In genomic region chr17:37088913-37089312, GRCh38 we compare ENCODE assay signal across 1 cellular context.
TF ChIP-seq lines count a peak whose summit lies in the region.

No MANE protein-coding gene starts in this region.

TF ChIP-seq in H1, 55 proteins besides CTCF, POLR2A, EP300 and RAD21 (continued from another document):
- TF ChIP-seq E2F6 (IDR thresholded peaks at IDR 0.05), result no peak
- no peak for TF ChIP-seq JUND (IDR thresholded peaks at IDR 0.05; ENCODE audit: low read length)
- TF ChIP-seq SRF (IDR thresholded peaks at IDR 0.05; ENCODE audit: low read depth, low read length), result no peak
- TF ChIP-seq RBBP5 (IDR thresholded peaks at IDR 0.05; ENCODE audit: borderline replicate concordance, low read depth, low read length), result no peak
- no peak for TF ChIP-seq SIN3A (conservative IDR thresholded peaks at IDR 0.05 in 1 of 2, IDR thresholded peaks at IDR 0.05 in 1 of 2; ENCODE audit: low read depth in 1 of 2, low read length in 2 of 2)
